1 cellular context compared by ENCODE assay signal in the genomic region with DNA sequence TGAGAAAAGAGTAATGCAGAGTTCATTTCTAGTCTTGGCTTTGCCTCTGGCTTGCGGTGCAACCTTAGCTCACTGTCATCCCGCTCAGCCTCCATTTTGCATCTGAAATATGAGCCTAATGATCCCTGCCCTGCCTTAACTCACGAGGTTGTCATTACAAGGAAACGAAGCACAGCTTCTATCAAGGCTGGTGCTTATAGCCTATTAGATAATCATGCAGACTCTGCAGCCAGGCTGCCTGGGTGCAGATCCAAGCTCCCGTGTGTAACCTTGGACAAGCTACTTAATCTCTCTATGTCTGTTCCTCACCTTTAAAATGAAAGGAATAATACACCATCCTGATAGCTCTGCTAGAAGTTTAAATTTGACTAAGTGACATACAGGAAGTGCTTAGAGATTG.
TF ChIP-seq lines count a peak whose summit lies in the region.

No MANE protein-coding gene starts in this region.

TF ChIP-seq in WTC11, 78 proteins besides CTCF, POLR2A, EP300 and RAD21:
- TF ChIP-seq, protein P1, sequence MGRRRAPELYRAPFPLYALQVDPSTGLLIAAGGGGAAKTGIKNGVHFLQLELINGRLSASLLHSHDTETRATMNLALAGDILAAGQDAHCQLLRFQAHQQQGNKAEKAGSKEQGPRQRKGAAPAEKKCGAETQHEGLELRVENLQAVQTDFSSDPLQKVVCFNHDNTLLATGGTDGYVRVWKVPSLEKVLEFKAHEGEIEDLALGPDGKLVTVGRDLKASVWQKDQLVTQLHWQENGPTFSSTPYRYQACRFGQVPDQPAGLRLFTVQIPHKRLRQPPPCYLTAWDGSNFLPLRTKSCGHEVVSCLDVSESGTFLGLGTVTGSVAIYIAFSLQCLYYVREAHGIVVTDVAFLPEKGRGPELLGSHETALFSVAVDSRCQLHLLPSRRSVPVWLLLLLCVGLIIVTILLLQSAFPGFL (CRISPR knock-in tag; IDR thresholded peaks at IDR 0.05; ENCODE audit: borderline replicate concordance), result no peak
- TF ChIP-seq TP53 (CRISPR knock-in tag; IDR thresholded peaks at IDR 0.05) (no peak), NFATC4 (CRISPR knock-in tag; IDR thresholded peaks at IDR 0.05) (no peak), ETV6 (CRISPR knock-in tag; IDR thresholded peaks at IDR 0.05) (no peak)
- TF ChIP-seq, protein P2, sequence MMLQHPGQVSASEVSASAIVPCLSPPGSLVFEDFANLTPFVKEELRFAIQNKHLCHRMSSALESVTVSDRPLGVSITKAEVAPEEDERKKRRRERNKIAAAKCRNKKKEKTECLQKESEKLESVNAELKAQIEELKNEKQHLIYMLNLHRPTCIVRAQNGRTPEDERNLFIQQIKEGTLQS (CRISPR knock-in tag; conservative IDR thresholded peaks at IDR 0.05), result no peak
- TF ChIP-seq, protein P3, sequence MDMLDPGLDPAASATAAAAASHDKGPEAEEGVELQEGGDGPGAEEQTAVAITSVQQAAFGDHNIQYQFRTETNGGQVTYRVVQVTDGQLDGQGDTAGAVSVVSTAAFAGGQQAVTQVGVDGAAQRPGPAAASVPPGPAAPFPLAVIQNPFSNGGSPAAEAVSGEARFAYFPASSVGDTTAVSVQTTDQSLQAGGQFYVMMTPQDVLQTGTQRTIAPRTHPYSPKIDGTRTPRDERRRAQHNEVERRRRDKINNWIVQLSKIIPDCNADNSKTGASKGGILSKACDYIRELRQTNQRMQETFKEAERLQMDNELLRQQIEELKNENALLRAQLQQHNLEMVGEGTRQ (CRISPR knock-in tag; IDR thresholded peaks at IDR 0.05), result no peak
- TF ChIP-seq, protein P4, sequence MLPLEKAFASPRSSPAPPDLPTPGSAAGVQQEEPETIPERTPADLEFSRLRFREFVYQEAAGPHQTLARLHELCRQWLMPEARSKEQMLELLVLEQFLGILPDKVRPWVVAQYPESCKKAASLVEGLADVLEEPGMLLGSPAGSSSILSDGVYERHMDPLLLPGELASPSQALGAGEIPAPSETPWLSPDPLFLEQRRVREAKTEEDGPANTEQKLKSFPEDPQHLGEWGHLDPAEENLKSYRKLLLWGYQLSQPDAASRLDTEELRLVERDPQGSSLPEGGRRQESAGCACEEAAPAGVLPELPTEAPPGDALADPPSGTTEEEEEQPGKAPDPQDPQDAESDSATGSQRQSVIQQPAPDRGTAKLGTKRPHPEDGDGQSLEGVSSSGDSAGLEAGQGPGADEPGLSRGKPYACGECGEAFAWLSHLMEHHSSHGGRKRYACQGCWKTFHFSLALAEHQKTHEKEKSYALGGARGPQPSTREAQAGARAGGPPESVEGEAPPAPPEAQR (CRISPR knock-in tag; IDR thresholded peaks at IDR 0.05), result no peak
